In the genomic region with DNA sequence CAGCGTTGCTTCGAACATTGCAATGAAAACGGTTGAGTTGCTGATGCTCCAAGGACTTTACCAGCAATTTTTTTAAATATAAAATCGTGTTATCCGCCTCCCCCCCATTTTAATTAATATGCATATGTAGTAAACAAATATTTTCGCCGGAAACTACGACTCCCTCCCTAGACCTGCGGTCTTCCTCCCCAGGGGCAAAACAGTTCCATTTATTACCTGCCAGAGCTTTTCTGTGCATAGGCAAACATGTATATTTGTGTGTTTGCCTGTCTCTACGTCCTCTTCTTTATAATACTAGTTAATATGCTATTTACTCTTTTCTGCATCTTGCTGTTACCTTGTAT, we compare ENCODE assay signal across 8 cellular contexts. TPM values are rescaled to one million over a fixed set of nuclear protein-coding genes. Genes with fewer than 3 reads are reported as not detected.
DNase-seq lines count a peak whose midpoint lies in the region; ATAC-seq and TF ChIP-seq lines count a peak whose summit lies in the region.

No MANE protein-coding gene starts in this region.

- H3K79me2 ChIP-seq in DND-41 (ENCODE audit: insufficient read depth, low read length) = peaks cover 51% of the 10 kb centered on the region

- H3K36me3 ChIP-seq in DND-41 (ENCODE audit: insufficient read depth, low read length) (peaks cover 29% of the 10 kb centered on the region; the same call in 1 of the 2 replicates), NT2/D1 (ENCODE audit: insufficient read depth, insufficient read length, low read length) (peaks cover 17% of the 10 kb centered on the region), thymus (ENCODE audit: control insufficient read depth, insufficient read depth) (no peaks in the 10 kb centered on the region)

- H3K4me3 ChIP-seq in DND-41 (ENCODE audit: low read depth in 1 of 2, low read length in 2 of 2) = peak overlapping the region; percentile 50 to 79
- H3K4me3 ChIP-seq in NT2/D1 (ENCODE audit: insufficient read length, low read depth) = peak overlapping the region; percentile 97
- peak overlapping the region; percentile 87 for H3K4me3 ChIP-seq in right cardiac atrium (ENCODE audit: low read length)
- H3K4me3 ChIP-seq in thymus (ENCODE audit: low read length) = peak overlapping the region; percentile 80

- DNase-seq in DND-41 (no peak), NT2/D1 (ENCODE audit: low read depth, low spot score) (no peak), right cardiac atrium (no peak), DMS79 treated with DMSO at 0.1 percent for 48 hours (lab: John Stamatoyannopoulos, UW) (no peak), NCI-H446 treated with DMSO at 0.1 percent for 48 hours (lab: John Stamatoyannopoulos, UW) (no peak)
- DNase-seq in stimulated activated CD8-positive, alpha-beta memory T cell treated with anti-CD3 and anti-CD28 coated beads, Interleukin-4, amount 100 ng/mL, for 48 hours = no peak

- H2AFZ ChIP-seq in DND-41 (ENCODE audit: low read depth, low read length) = peak overlapping the region; percentile 86

- H3K4me2 ChIP-seq in DND-41 (ENCODE audit: insufficient read depth, low read length) = peak overlapping the region; percentile 88

- no peaks in the 10 kb centered on the region for H3K27me3 ChIP-seq in DND-41 (ENCODE audit: insufficient read depth, low read length, poor library complexity)
- no peaks in the 10 kb centered on the region for H3K27me3 ChIP-seq in NT2/D1 (ENCODE audit: insufficient read depth, insufficient read length)
- H3K27me3 ChIP-seq in right cardiac atrium (ENCODE audit: control insufficient read depth, insufficient read depth) = no peaks in the 10 kb centered on the region
- no peaks in the 10 kb centered on the region for H3K27me3 ChIP-seq in thymus (ENCODE audit: control insufficient read depth, insufficient read depth)

- TF ChIP-seq CTCF in DND-41 (IDR thresholded peaks at IDR 0.05; ENCODE audit: borderline replicate concordance, extremely low read depth, low read length, poor library complexity, severe bottlenecking) = no peak

- under 1% methylated on average over 10 of the region's 10 CpGs for WGBS in right cardiac atrium
- under 1% methylated on average over 10 of the region's 10 CpGs for WGBS in thymus

- H3K27ac ChIP-seq in DND-41 (ENCODE audit: low read length) (peak overlapping the region; percentile 92), right cardiac atrium (ENCODE audit: low read length) (peak overlapping the region; percentile 94), thymus (ENCODE audit: low read depth) (peak overlapping the region; percentile 98)

- intact Hi-C loops in right cardiac atrium (cut with DNase I) = no loop called here

- H3K9ac ChIP-seq in DND-41 (ENCODE audit: low read depth, low read length) (peak overlapping the region; percentile 79), NT2/D1 (ENCODE audit: insufficient read length, low read depth) (peak overlapping the region; percentile 86)

- H3K9me3 ChIP-seq in DND-41 (ENCODE audit: insufficient read depth, low read length, severe bottlenecking) = no peaks in the 10 kb centered on the region
- no peaks in the 10 kb centered on the region for H3K9me3 ChIP-seq in NT2/D1 (ENCODE audit: insufficient read depth, low read length)
- no peaks in the 10 kb centered on the region for H3K9me3 ChIP-seq in right cardiac atrium (ENCODE audit: control insufficient read depth, low read length)
- no peaks in the 10 kb centered on the region for H3K9me3 ChIP-seq in thymus (ENCODE audit: control insufficient read depth)

- peak; percentile 18; the same call in 2 of the 3 replicates for ATAC-seq in DND-41 (ENCODE audit: insufficient read depth, low read depth)
- ATAC-seq in GM21786 (IDR thresholded peaks at IDR 0.05; ENCODE audit: unreplicated experiment) = peak; percentile 3
- ATAC-seq in right cardiac atrium = no peak

- H4K20me1 ChIP-seq in DND-41 (ENCODE audit: insufficient read depth, low read length) = peaks cover 34% of the 10 kb centered on the region

- H3K4me1 ChIP-seq in DND-41 (ENCODE audit: insufficient read depth, low read length) (peaks cover 39% of the 10 kb centered on the region), NT2/D1 (ENCODE audit: insufficient read depth, insufficient read length) (no peaks in the 10 kb centered on the region), right cardiac atrium (ENCODE audit: control insufficient read depth, insufficient read depth, low read length) (no peaks in the 10 kb centered on the region), thymus (ENCODE audit: control insufficient read depth, insufficient read depth, low read length) (peaks cover 13% of the 10 kb centered on the region)

RNA-seq across cellular contexts. Expression of a gene that starts 0.6 kb away (rescaled TPM):
- total RNA-seq in right cardiac atrium = 10 to 100 TPM; 54.0 to 59.2 (median 56.3) TPM
- polyA plus RNA-seq in right cardiac atrium (54.3 TPM), thymus (131 TPM)

Comparison
In these comparisons a context has a peak if more than half of its experiments do, and no peak if none do; other contexts are left out.
1. ATAC-seq: peak in DND-41 (single experiment) and GM21786 (single experiment); none in right cardiac atrium (0 of 2).
2. Peak in every context shown above with its lines, with median percentiles within 50 percentile points of each other: H3K27ac ChIP-seq and H3K4me3 ChIP-seq.